ENCODE assay signal across 29 cellular contexts in the genomic region with DNA sequence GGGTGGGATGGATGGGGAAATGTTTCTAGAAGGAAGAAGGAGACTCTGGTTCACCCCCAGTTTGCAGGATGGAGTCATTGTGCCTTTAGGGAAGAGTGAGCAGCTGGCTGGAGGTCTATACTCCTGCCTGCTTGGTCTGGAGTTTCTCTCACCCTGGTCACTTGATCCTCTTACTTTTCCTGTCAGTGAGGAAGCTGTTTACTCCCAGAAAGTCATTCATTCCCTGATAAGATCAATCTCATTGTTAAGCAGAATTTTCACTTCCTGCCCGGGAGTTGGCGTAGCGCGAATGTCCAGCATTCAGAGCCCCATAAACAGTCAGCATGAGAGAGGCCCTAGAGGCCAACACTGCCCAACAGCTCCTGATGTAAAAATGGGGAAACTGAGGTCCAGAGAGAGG.
DNase-seq lines count a peak whose midpoint lies in the region; TF ChIP-seq lines count a peak whose summit lies in the region.
"Had no signal": no experiment of that assay in that cellular context is flagged by ENCODE, and none has a peak within 500 bp of the region (broad histone marks: within the 10 kb centered on the region; RNA-seq: fewer than 3 reads in every experiment).

No MANE protein-coding gene starts in this region.

- H4K8ac ChIP-seq in H9 (replicated peaks; ENCODE audit: insufficient read length, low read depth, low read length): no peak overlapping the region

- no peak overlapping the region for H3K27ac Mint-ChIP-seq in H9
- H3K27ac Mint-ChIP-seq: CD4-positive, alpha-beta T cell; GM23338; naive thymus-derived CD4-positive, alpha-beta T cell; stimulated activated effector memory CD8-positive, alpha-beta T cell treated with anti-CD3 and anti-CD28 coated beads, Interleukin-12 subunit alpha, Interleukin-12 subunit beta, amount 100 ng/mL, for 72 hours; T-helper 17 cell had no signal

- no peaks in the 10 kb centered on the region for H3K79me2 ChIP-seq in H9 (ENCODE audit: insufficient read depth, low read length)

- no peak overlapping the region for H2BK20ac ChIP-seq in H9 (ENCODE audit: low read depth, low read length, poor library complexity, severe bottlenecking)

- H3K9me3 ChIP-seq in H9 (ENCODE audit: control insufficient read depth, low read depth, low read length) (no peaks in the 10 kb centered on the region), uterus (peaks cover 0 to 17% of the 10 kb centered on the region in 2 donors)
- H3K9me3 ChIP-seq: prostate gland, suprapubic skin had no signal

- H3K36me3 ChIP-seq in uterus: no peaks in the 10 kb centered on the region
- H3K36me3 ChIP-seq: prostate gland, suprapubic skin had no signal

- H2AK5ac ChIP-seq in H9 (ENCODE audit: insufficient read length, low read length): no peak overlapping the region

- DNase-seq in EH (ENCODE audit: low read depth) (peak; percentile 40), amniotic epithelial cell (ENCODE audit: low read depth) (peak; percentile 38), iris pigment epithelial cell (ENCODE audit: low read depth) (peak; percentile 25), renal cortical epithelial cell (ENCODE audit: low read depth) (peak; percentile 25), H9 (no peak), head of caudate nucleus (no peak), uterus (no peak), NCI-H510A treated with DMSO at 0.1 percent for 48 hours (lab: John Stamatoyannopoulos, UW) (no peak)
- DNase-seq: activated CD4-positive, alpha-beta T cell treated with anti-CD3 and anti-CD28 coated beads, Interleukin-2, amount 50 U/mL, for 1 hour; activated CD4-positive, CD25-positive, alpha-beta regulatory T cell; activated effector memory CD4-positive, alpha-beta T cell treated with anti-CD3 and anti-CD28 coated beads, Interleukin-2, amount 50 U/mL, for 16 hours; activated T-cell treated with anti-CD3 and anti-CD28 coated beads, Interleukin-2, amount 50 U/mL, for 1 hour; CD4-positive, alpha-beta T cell; cerebellar nuclear complex; effector CD4-positive, alpha-beta T cell; erythroblast; kidney; midbrain; naive thymus-derived CD4-positive, alpha-beta T cell; NCI-H1105; NCI-H187 treated with DMSO at 0.1 percent for 48 hours; NCI-H2171; nucleus accumbens; T-helper 17 cell had no signal

- no peak overlapping the region for H3K4me2 ChIP-seq in H9 (ENCODE audit: insufficient read depth, insufficient read length, low read length)
- H3K4me2 ChIP-seq: GM23338 had no signal

- H3K18ac ChIP-seq in H9 (ENCODE audit: insufficient read length, low read depth, low read length): no peak overlapping the region

- H3K4ac ChIP-seq in H9 (ENCODE audit: low read depth, low read length): no peak overlapping the region

- peaks cover 27 to 34% of the 10 kb centered on the region in 2 experiments for H3K4me1 Mint-ChIP-seq in H9
- H3K4me1 Mint-ChIP-seq: T-helper 17 cell had no signal

- no peak for TF ChIP-seq POLR2A in uterus (IDR thresholded peaks at IDR 0.05)

- no peak overlapping the region for H3K4me3 Mint-ChIP-seq in H9
- H3K4me3 Mint-ChIP-seq: CD4-positive, alpha-beta T cell; GM23338; stimulated activated effector memory CD8-positive, alpha-beta T cell treated with anti-CD3 and anti-CD28 coated beads, Interleukin-12 subunit alpha, Interleukin-12 subunit beta, amount 100 ng/mL, for 72 hours; T-helper 17 cell had no signal

- peaks cover 0 to 3% of the 10 kb centered on the region in 2 experiments; a peak in 1 of 5 replicates for H3K9me3 Mint-ChIP-seq in H9
- H3K9me3 Mint-ChIP-seq: GM23338 had no signal

- no peak overlapping the region for H3T11ph ChIP-seq in H9 (ENCODE audit: low read length)

- H3K4me1 ChIP-seq in H9 (ENCODE audit: insufficient read depth, low read length) (no peaks in the 10 kb centered on the region), uterus (no peaks in the 10 kb centered on the region)
- H3K4me1 ChIP-seq: prostate gland had no signal

- no peak overlapping the region for H2BK15ac ChIP-seq in H9 (ENCODE audit: low read depth, low read length)

- H3K9ac ChIP-seq in H9 (ENCODE audit: extremely low read depth, insufficient read length, low read length): no peak overlapping the region

- no peaks in the 10 kb centered on the region for H3K23me2 ChIP-seq in H9 (ENCODE audit: insufficient read length, low read depth, low read length, poor library complexity, severe bottlenecking)

- H2BK5ac ChIP-seq in H9 (ENCODE audit: insufficient read length, low read length): no peak overlapping the region

- no peaks in the 10 kb centered on the region; a peak in 2 of 7 replicates for H3K36me3 Mint-ChIP-seq in H9 (ENCODE audit: insufficient read depth in 1 of 3, low read depth in 3 of 3)
- H3K36me3 Mint-ChIP-seq: stimulated activated effector memory CD8-positive, alpha-beta T cell treated with anti-CD3 and anti-CD28 coated beads, Interleukin-12 subunit alpha, Interleukin-12 subunit beta, amount 100 ng/mL, for 72 hours had no signal

- no peak for TF ChIP-seq CTCF in H9 (conservative IDR thresholded peaks at IDR 0.05)
- no peak for TF ChIP-seq CTCF in uterus (IDR thresholded peaks at IDR 0.05)

- H2BK12ac ChIP-seq in H9 (ENCODE audit: insufficient read length, low read depth, low read length): no peak overlapping the region

- H3K27ac ChIP-seq in H9 (ENCODE audit: insufficient read length, low read depth, low read length) (no peak overlapping the region), uterus (no peak overlapping the region)
- H3K27ac ChIP-seq: prostate gland, SK-N-MC, suprapubic skin had no signal

- no peak overlapping the region for H3K56ac ChIP-seq in H9 (ENCODE audit: insufficient read length, low read depth, low read length)

- no CpG with 5 or more reads among the region's 4 CpGs for WGBS in H9 (ENCODE audit: extremely low coverage, insufficient read length, low lambda C conversion rate)

- H3K79me1 ChIP-seq in H9 (ENCODE audit: insufficient read depth, low read depth, low read length, poor library complexity, severe bottlenecking): no peaks in the 10 kb centered on the region

- H3K27me3 ChIP-seq in H9 (ENCODE audit: insufficient read depth, low read length) (no peaks in the 10 kb centered on the region), uterus (no peaks in the 10 kb centered on the region)
- H3K27me3 ChIP-seq: suprapubic skin had no signal

- H4K20me1 ChIP-seq in H9 (ENCODE audit: control insufficient read depth, insufficient read depth, insufficient read length): no peaks in the 10 kb centered on the region

- no peak overlapping the region for H2AFZ ChIP-seq in H9 (ENCODE audit: low read length)
- H2AFZ ChIP-seq: GM23338 had no signal

- H4K5ac ChIP-seq in H9 (ENCODE audit: insufficient read length, low read depth, low read length): no peak overlapping the region

- intact Hi-C loops in head of caudate nucleus (cut with DNase I) (no loop called here), uterus (cut with DNase I; ENCODE audit: low total_unique reads) (no loop called here)

- no peak overlapping the region for H4K91ac ChIP-seq in H9 (ENCODE audit: insufficient read length, low read depth, low read length)

- H3K27me3 Mint-ChIP-seq in H9 (ENCODE audit: low read depth): peaks cover 7% of the 10 kb centered on the region

- H3K23ac ChIP-seq in H9 (ENCODE audit: insufficient read length, low read depth, low read length): no peak overlapping the region

- H3K14ac ChIP-seq in H9 (ENCODE audit: insufficient read depth, low read length): no peak overlapping the region

- H2BK120ac ChIP-seq in H9 (ENCODE audit: low read depth, low read length, poor library complexity, severe bottlenecking): no peak overlapping the region

- no peak overlapping the region for H3K4me3 ChIP-seq in uterus
- H3K4me3 ChIP-seq: GM23338, prostate gland, SK-N-MC, suprapubic skin had no signal

Comparison
In these comparisons a context has a peak if more than half of its experiments do, and no peak if none do; other contexts are left out.
1. DNase-seq: peak in EH (single experiment), amniotic epithelial cell (single experiment), iris pigment epithelial cell (single experiment) and renal cortical epithelial cell (single experiment); none in H9 (single experiment), head of caudate nucleus (0 of 42), uterus (0 of 2) and NCI-H510A treated with DMSO at 0.1 percent for 48 hours (single experiment).